1 cellular context compared by ENCODE assay signal in genomic region chr22:31346733-31347250, GRCh38.
TF ChIP-seq lines count a peak whose summit lies in the region.

No MANE protein-coding gene starts in this region.

TF ChIP-seq in HCT116, 20 proteins besides CTCF, POLR2A, EP300 and RAD21:
- no peak for TF ChIP-seq SRF (IDR thresholded peaks at IDR 0.05; ENCODE audit: low read depth)
- no peak for TF ChIP-seq REST (IDR thresholded peaks at IDR 0.05; ENCODE audit: low read depth)
TF ChIP-seq in HCT116: peak in this region for 0.
